ENCODE assay signal across 23 cellular contexts in genomic region chr20:48672324-48672723, GRCh38.
DNase-seq lines count a peak whose midpoint lies in the region; ATAC-seq lines count a peak whose summit lies in the region.
"Had no signal": no experiment of that assay in that cellular context is flagged by ENCODE, and none has a peak within 500 bp of the region (broad histone marks: within the 10 kb centered on the region; RNA-seq: fewer than 3 reads in every experiment).

No MANE protein-coding gene starts in this region.

- H3K4me3 Mint-ChIP-seq in activated T-cell treated with anti-CD3 and anti-CD28 coated beads, Interleukin-2, amount 50 U/mL, for 24 hours, result no peak overlapping the region
- no peak overlapping the region for H3K4me3 Mint-ChIP-seq in activated naive CD8-positive, alpha-beta T cell treated with anti-CD3 and anti-CD28 coated beads for 36 hours
- H3K4me3 Mint-ChIP-seq in naive B cell, result peak overlapping the region in 1 of 8 donors; percentile 56
- no peak overlapping the region for H3K4me3 Mint-ChIP-seq in stimulated activated naive CD8-positive, alpha-beta T cell treated with anti-CD3 and anti-CD28 coated beads, Interleukin-15, amount 100 ng/mL, for 72 hours
- H3K4me3 Mint-ChIP-seq: activated CD4-positive, alpha-beta T cell treated with anti-CD3 and anti-CD28 coated beads, Interleukin-2, amount 10 ng/mL, durations not matched to agents 24 days and 14 days; mesothelial cell of epicardium had no signal

- peaks cover 7% of the 10 kb centered on the region for H3K4me1 Mint-ChIP-seq in activated T-cell treated with anti-CD3 and anti-CD28 coated beads, Interleukin-2, amount 50 U/mL, for 24 hours (ENCODE audit: low read depth)
- H3K4me1 Mint-ChIP-seq in activated naive CD8-positive, alpha-beta T cell treated with anti-CD3 and anti-CD28 coated beads for 36 hours, result peaks cover 5% of the 10 kb centered on the region
- peaks cover 3 to 20% (median 4%) of the 10 kb centered on the region in 3 donors for H3K4me1 Mint-ChIP-seq in naive B cell
- peaks cover 5% of the 10 kb centered on the region for H3K4me1 Mint-ChIP-seq in stimulated activated naive CD8-positive, alpha-beta T cell treated with anti-CD3 and anti-CD28 coated beads, Interleukin-15, amount 100 ng/mL, for 72 hours

- ATAC-seq in naive B cell (ENCODE audit: low read depth in 2 of 2) (no peak), HG03175 (IDR thresholded peaks at IDR 0.05; ENCODE audit: unreplicated experiment) (no peak), HG03439 (IDR thresholded peaks at IDR 0.05; ENCODE audit: unreplicated experiment) (no peak)
- ATAC-seq in stimulated activated naive CD8-positive, alpha-beta T cell treated with anti-CD3 and anti-CD28 coated beads, Interleukin-15, amount 100 ng/mL, for 72 hours, result no peak
- ATAC-seq: heart left ventricle had no signal

- no peaks in the 10 kb centered on the region for H3K27me3 Mint-ChIP-seq in activated T-cell treated with anti-CD3 and anti-CD28 coated beads, Interleukin-2, amount 50 U/mL, for 24 hours
- H3K27me3 Mint-ChIP-seq in activated naive CD8-positive, alpha-beta T cell treated with anti-CD3 and anti-CD28 coated beads for 36 hours, result no peaks in the 10 kb centered on the region
- H3K27me3 Mint-ChIP-seq in naive B cell, result no peaks in the 10 kb centered on the region
- no peaks in the 10 kb centered on the region for H3K27me3 Mint-ChIP-seq in stimulated activated naive CD8-positive, alpha-beta T cell treated with anti-CD3 and anti-CD28 coated beads, Interleukin-15, amount 100 ng/mL, for 72 hours
- H3K27me3 Mint-ChIP-seq: activated CD4-positive, alpha-beta T cell treated with anti-CD3 and anti-CD28 coated beads, Interleukin-2, amount 10 ng/mL, durations not matched to agents 24 days and 14 days had no signal

- DNase-seq in activated T-cell treated with anti-CD3 and anti-CD28 coated beads, Interleukin-2, amount 50 U/mL, for 24 hours, result no peak
- no peak for DNase-seq in activated T-cell treated with anti-CD3 and anti-CD28 coated beads, Interleukin-2, amount 50 U/mL, for 1 hour
- DNase-seq in activated naive CD8-positive, alpha-beta T cell treated with anti-CD3 and anti-CD28 coated beads for 36 hours, result no peak
- no peak for DNase-seq in naive B cell
- DNase-seq in stimulated activated naive CD8-positive, alpha-beta T cell treated with anti-CD3 and anti-CD28 coated beads, Interleukin-15, amount 100 ng/mL, for 72 hours, result no peak
- no peak for DNase-seq in hippocampal formation (lab: John Stamatoyannopoulos, UW)
- DNase-seq: activated CD4-positive, alpha-beta T cell treated with anti-CD3 and anti-CD28 coated beads, Interleukin-2, amount 10 ng/mL, durations not matched to agents 24 days and 14 days; activated gamma-delta T cell treated with Interleukin-2 at 50 U/mL for 16 hours; amygdala; BE2C; dermis blood vessel endothelial cell; EL; GOT3; heart left ventricle; IMR-90; NCI-H1417 treated with DMSO at 0.1 percent for 48 hours; NCI-H510A; PC-9; stimulated activated CD4-positive, alpha-beta T cell treated with anti-CD3 and anti-CD28 coated beads, Interleukin-2, amount 100 ng/mL, for 48 hours; trophoblast cell had no signal

- no peaks in the 10 kb centered on the region for H3K9me3 Mint-ChIP-seq in activated T-cell treated with anti-CD3 and anti-CD28 coated beads, Interleukin-2, amount 50 U/mL, for 24 hours
- no peaks in the 10 kb centered on the region for H3K9me3 Mint-ChIP-seq in activated naive CD8-positive, alpha-beta T cell treated with anti-CD3 and anti-CD28 coated beads for 36 hours
- peaks cover 0 to 8% (median 4%) of the 10 kb centered on the region in 7 donors for H3K9me3 Mint-ChIP-seq in naive B cell
- no peaks in the 10 kb centered on the region for H3K9me3 Mint-ChIP-seq in stimulated activated naive CD8-positive, alpha-beta T cell treated with anti-CD3 and anti-CD28 coated beads, Interleukin-15, amount 100 ng/mL, for 72 hours
- H3K9me3 Mint-ChIP-seq: activated CD4-positive, alpha-beta T cell treated with anti-CD3 and anti-CD28 coated beads, Interleukin-2, amount 10 ng/mL, durations not matched to agents 24 days and 14 days; mesothelial cell of epicardium had no signal

- peak overlapping the region; percentile 44 for H3K27ac Mint-ChIP-seq in activated T-cell treated with anti-CD3 and anti-CD28 coated beads, Interleukin-2, amount 50 U/mL, for 24 hours
- H3K27ac Mint-ChIP-seq in activated naive CD8-positive, alpha-beta T cell treated with anti-CD3 and anti-CD28 coated beads for 36 hours, result peak overlapping the region; percentile 65
- peak overlapping the region in 5 of 6 donors; percentile 46 to 84 (median 65) for H3K27ac Mint-ChIP-seq in naive B cell
- peak overlapping the region; percentile 22 to 50 for H3K27ac Mint-ChIP-seq in stimulated activated naive CD8-positive, alpha-beta T cell treated with anti-CD3 and anti-CD28 coated beads, Interleukin-15, amount 100 ng/mL, for 72 hours
- H3K27ac Mint-ChIP-seq: activated CD4-positive, alpha-beta T cell treated with anti-CD3 and anti-CD28 coated beads, Interleukin-2, amount 10 ng/mL, durations not matched to agents 24 days and 14 days; mesothelial cell of epicardium had no signal

- peaks cover 80% of the 10 kb centered on the region for H3K36me3 Mint-ChIP-seq in activated T-cell treated with anti-CD3 and anti-CD28 coated beads, Interleukin-2, amount 50 U/mL, for 24 hours (ENCODE audit: low read depth)
- peaks cover 36% of the 10 kb centered on the region for H3K36me3 Mint-ChIP-seq in activated naive CD8-positive, alpha-beta T cell treated with anti-CD3 and anti-CD28 coated beads for 36 hours
- H3K36me3 Mint-ChIP-seq in naive B cell, result peaks cover 34 to 52% of the 10 kb centered on the region in 2 donors
